In the genomic region with DNA sequence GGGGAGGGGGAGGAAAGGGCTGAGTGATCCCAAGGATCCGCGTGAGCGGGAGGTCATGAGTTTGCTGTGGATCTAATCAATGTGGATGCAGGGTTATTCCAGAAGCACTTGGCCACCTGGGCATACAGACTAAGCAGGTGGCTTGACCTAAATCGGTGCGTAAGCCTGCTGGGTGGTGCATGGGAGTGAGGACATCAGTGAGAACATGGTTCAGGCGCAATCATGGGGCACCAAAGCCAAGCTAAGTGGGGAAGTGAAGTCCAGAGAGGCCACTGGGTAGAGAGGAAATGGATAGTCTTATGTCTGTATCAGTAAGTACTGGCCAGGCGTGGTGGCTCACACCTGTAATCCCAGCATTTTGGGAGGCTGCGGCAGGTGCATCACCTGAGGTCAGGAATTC, we compare ENCODE assay signal across 29 cellular contexts. TPM values are rescaled to one million over a fixed set of nuclear protein-coding genes. Genes with fewer than 3 reads are reported as not detected.
DNase-seq lines count a peak whose midpoint lies in the region; ATAC-seq, FAIRE-seq and TF ChIP-seq lines count a peak whose summit lies in the region.
"Had no signal": no experiment of that assay in that cellular context is flagged by ENCODE, and none has a peak within 500 bp of the region (broad histone marks: within the 10 kb centered on the region; RNA-seq: fewer than 3 reads in every experiment).

No MANE protein-coding gene starts in this region.

- H3K36me3 ChIP-seq in DND-41 (ENCODE audit: insufficient read depth, low read length): peaks cover 40% of the 10 kb centered on the region
- no peaks in the 10 kb centered on the region for H3K36me3 ChIP-seq in pancreas
- H3K36me3 ChIP-seq: SJSA1 had no signal

- H3K4me3 Mint-ChIP-seq in stimulated activated effector memory CD8-positive, alpha-beta T cell treated with anti-CD3 and anti-CD28 coated beads, Interleukin-12 subunit alpha, Interleukin-12 subunit beta, amount 100 ng/mL, for 72 hours: no peak overlapping the region
- H3K4me3 Mint-ChIP-seq in activated CD8-positive, alpha-beta T cell treated with anti-CD3 and anti-CD28 coated beads, Interleukin-2, amount 10 ng/mL, durations not matched to agents 7 days and 5 days: no peak overlapping the region

- H3K27ac ChIP-seq in DND-41 (ENCODE audit: low read length) (peak overlapping the region; percentile 27; the same call in 1 of the 2 replicates), pancreas (no peak overlapping the region)
- H3K27ac ChIP-seq: SJSA1 had no signal

- no peaks in the 10 kb centered on the region for H3K9me3 Mint-ChIP-seq in stimulated activated effector memory CD8-positive, alpha-beta T cell treated with anti-CD3 and anti-CD28 coated beads, Interleukin-12 subunit alpha, Interleukin-12 subunit beta, amount 100 ng/mL, for 72 hours
- peaks cover 10% of the 10 kb centered on the region for H3K9me3 Mint-ChIP-seq in activated CD8-positive, alpha-beta T cell treated with anti-CD3 and anti-CD28 coated beads, Interleukin-2, amount 10 ng/mL, durations not matched to agents 7 days and 5 days (ENCODE audit: insufficient read depth)

- intact Hi-C loops in pancreas (cut with DNase I): no loop called here

- TF ChIP-seq CTCF in DND-41 (IDR thresholded peaks at IDR 0.05; ENCODE audit: borderline replicate concordance, extremely low read depth, low read length, poor library complexity, severe bottlenecking) (no peak), pancreas (IDR thresholded peaks at IDR 0.05) (no peak)

- DNase-seq in DND-41 (no peak), mesenteric fat pad (ENCODE audit: low spot score) (peak; percentile 59), pancreas (no peak), SIG-M5 (lab: John Stamatoyannopoulos, UW) (no peak)
- peak; percentile 35 for DNase-seq in activated CD8-positive, alpha-beta memory T cell treated with anti-CD3 and anti-CD28 coated beads, Interleukin-2, amount 50 U/mL, for 48 hours
- DNase-seq in stimulated activated effector memory CD8-positive, alpha-beta T cell treated with anti-CD3 and anti-CD28 coated beads, Interleukin-12 subunit alpha, Interleukin-12 subunit beta, amount 100 ng/mL, for 72 hours (ENCODE audit: low spot score in 2 of 2): no peak
- DNase-seq in activated CD8-positive, alpha-beta T cell treated with anti-CD3 and anti-CD28 coated beads, Interleukin-2, amount 10 ng/mL, durations not matched to agents 7 days and 5 days: no peak
- DNase-seq: 8988T, Kasumi-1, MV-4-11, NCI-H1105, NCI-H1436 treated with DMSO at 0.1 percent for 48 hours, NCI-H187 treated with DMSO at 0.1 percent for 48 hours, NCI-H2107, NCI-H524, NCI-H748 treated with DMSO at 0.1 percent for 48 hours, PC-3 had no signal

- H3K27ac Mint-ChIP-seq in stimulated activated effector memory CD8-positive, alpha-beta T cell treated with anti-CD3 and anti-CD28 coated beads, Interleukin-12 subunit alpha, Interleukin-12 subunit beta, amount 100 ng/mL, for 72 hours: peak overlapping the region; percentile 6
- H3K27ac Mint-ChIP-seq in activated CD8-positive, alpha-beta T cell treated with anti-CD3 and anti-CD28 coated beads, Interleukin-2, amount 10 ng/mL, durations not matched to agents 7 days and 5 days: no peak overlapping the region

- no peaks in the 10 kb centered on the region for H3K27me3 Mint-ChIP-seq in activated CD8-positive, alpha-beta T cell treated with anti-CD3 and anti-CD28 coated beads, Interleukin-2, amount 10 ng/mL, durations not matched to agents 7 days and 5 days (ENCODE audit: low read depth)

- H4K20me1 ChIP-seq in DND-41 (ENCODE audit: insufficient read depth, low read length): no peaks in the 10 kb centered on the region

- 77 to 80% methylated on average over 8 of the region's 8 CpGs for WGBS in pancreas, 2 donors

- ATAC-seq in DND-41 (ENCODE audit: insufficient read depth, low read depth): no peak
- no peak for ATAC-seq in stimulated activated effector memory CD8-positive, alpha-beta T cell treated with anti-CD3 and anti-CD28 coated beads, Interleukin-12 subunit alpha, Interleukin-12 subunit beta, amount 100 ng/mL, for 72 hours
- no peak for ATAC-seq in pancreas
- ATAC-seq in activated CD8-positive, alpha-beta T cell treated with anti-CD3 and anti-CD28 coated beads, Interleukin-2, amount 10 ng/mL, durations not matched to agents 7 days and 5 days: no peak
- no peak for ATAC-seq in HG03175 (IDR thresholded peaks at IDR 0.05; ENCODE audit: unreplicated experiment)
- ATAC-seq: HepG2, K562, PC-3, Right ventricle myocardium inferior had no signal

- CTCF ChIA-PET in activated CD8-positive, alpha-beta T cell treated with anti-CD3 and anti-CD28 coated beads, Interleukin-2, amount 10 ng/mL, durations not matched to agents 7 days and 5 days (lab: Charles Lee): no interaction called here

- FAIRE-seq in pancreas (lab: Jason Lieb, UNC): no peak
- FAIRE-seq: D721Med, HepG2, K562 had no signal

- POLR2A ChIA-PET in activated CD8-positive, alpha-beta T cell treated with anti-CD3 and anti-CD28 coated beads, Interleukin-2, amount 10 ng/mL, durations not matched to agents 7 days and 5 days (lab: Charles Lee): no interaction called here

- peaks cover 41% of the 10 kb centered on the region for H3K36me3 Mint-ChIP-seq in stimulated activated effector memory CD8-positive, alpha-beta T cell treated with anti-CD3 and anti-CD28 coated beads, Interleukin-12 subunit alpha, Interleukin-12 subunit beta, amount 100 ng/mL, for 72 hours
- peaks cover 38% of the 10 kb centered on the region for H3K36me3 Mint-ChIP-seq in activated CD8-positive, alpha-beta T cell treated with anti-CD3 and anti-CD28 coated beads, Interleukin-2, amount 10 ng/mL, durations not matched to agents 7 days and 5 days (ENCODE audit: low read depth)

- H3K9ac ChIP-seq in DND-41 (ENCODE audit: low read depth, low read length): no peak overlapping the region

- no peaks in the 10 kb centered on the region for H3K9me3 ChIP-seq in DND-41 (ENCODE audit: insufficient read depth, low read length, severe bottlenecking)
- H3K9me3 ChIP-seq in pancreas: no peaks in the 10 kb centered on the region
- H3K9me3 ChIP-seq: SJSA1 had no signal

- H3K4me1 ChIP-seq in DND-41 (ENCODE audit: insufficient read depth, low read length): no peaks in the 10 kb centered on the region
- no peaks in the 10 kb centered on the region for H3K4me1 ChIP-seq in pancreas
- H3K4me1 ChIP-seq: SJSA1 had no signal

- H3K4me3 ChIP-seq in DND-41 (ENCODE audit: low read depth in 1 of 2, low read length in 2 of 2): no peak overlapping the region
- H3K4me3 ChIP-seq in pancreas: no peak overlapping the region
- H3K4me3 ChIP-seq: K562, SJSA1 had no signal

- H3K27me3 ChIP-seq in DND-41 (ENCODE audit: insufficient read depth, low read length, poor library complexity): no peaks in the 10 kb centered on the region
- H3K27me3 ChIP-seq in pancreas: no peaks in the 10 kb centered on the region

- H3K79me2 ChIP-seq in DND-41 (ENCODE audit: insufficient read depth, low read length): no peaks in the 10 kb centered on the region

- no peaks in the 10 kb centered on the region for H3K4me1 Mint-ChIP-seq in stimulated activated effector memory CD8-positive, alpha-beta T cell treated with anti-CD3 and anti-CD28 coated beads, Interleukin-12 subunit alpha, Interleukin-12 subunit beta, amount 100 ng/mL, for 72 hours
- H3K4me1 Mint-ChIP-seq in activated CD8-positive, alpha-beta T cell treated with anti-CD3 and anti-CD28 coated beads, Interleukin-2, amount 10 ng/mL, durations not matched to agents 7 days and 5 days (ENCODE audit: low read depth): no peaks in the 10 kb centered on the region

- H2AFZ ChIP-seq in DND-41 (ENCODE audit: low read depth, low read length): no peak overlapping the region

- no peak overlapping the region for H3K4me2 ChIP-seq in DND-41 (ENCODE audit: insufficient read depth, low read length)

RNA-seq across cellular contexts. Expression of a gene that starts 18.9 kb away (rescaled TPM):
- total RNA-seq in mesenteric fat pad (not detected), pancreas (1 to 10 TPM; 3.9 to 7.7 (median 4.8) TPM)
- 1 to 10 TPM; 3.3 to 3.4 TPM for polyA plus RNA-seq in pancreas
- total RNA-seq in activated CD8-positive, alpha-beta T cell treated with anti-CD3 and anti-CD28 coated beads, Interleukin-2, amount 10 ng/mL, durations not matched to agents 7 days and 5 days: 1 to 10 TPM; 1.4 to 1.5 TPM
- total RNA-seq: Daoy, G401, H4, HepG2, HT1080, K562, M059J, SJSA1 had no signal
- polyA plus RNA-seq: BJ, HepG2, K562 had no signal

RNA-seq across cellular contexts. Expression of a gene that starts 49.4 kb away (rescaled TPM):
- total RNA-seq in mesenteric fat pad (1.6 TPM), pancreas (1 to 10 TPM in 1 of 6 donors, under 1 TPM in 3, not detected in 2; 0.16 to 1.1 (median 0.39) TPM)
- polyA plus RNA-seq in pancreas: under 1 TPM; 0.16 to 0.23 TPM
- total RNA-seq in activated CD8-positive, alpha-beta T cell treated with anti-CD3 and anti-CD28 coated beads, Interleukin-2, amount 10 ng/mL, durations not matched to agents 7 days and 5 days: 10 to 100 TPM; 18.3 to 20.7 TPM
- total RNA-seq: Daoy, G401, H4, HepG2, HT1080, M059J, PC-3, SJSA1 had no signal
- polyA plus RNA-seq: BJ, HepG2, K562 had no signal

RNA-seq across cellular contexts. Expression of a gene that starts 59.7 kb away (rescaled TPM):
- total RNA-seq in mesenteric fat pad: not detected
- under 1 TPM in 1 of 6 donors, not detected in 5; 0.28 TPM for total RNA-seq in pancreas
- not detected for polyA plus RNA-seq in pancreas
- total RNA-seq in activated CD8-positive, alpha-beta T cell treated with anti-CD3 and anti-CD28 coated beads, Interleukin-2, amount 10 ng/mL, durations not matched to agents 7 days and 5 days: not detected
- total RNA-seq: Daoy, G401, H4, HepG2, HT1080, K562, M059J, PC-3, Right ventricle myocardium inferior, SJSA1 had no signal
- polyA plus RNA-seq: BJ, HepG2, K562 had no signal

Comparison
In these comparisons a context has a peak if more than half of its experiments do, and no peak if none do; other contexts are left out.
1. DNase-seq: peak in activated CD8-positive, alpha-beta memory T cell treated with anti-CD3 and anti-CD28 coated beads, Interleukin-2, amount 50 U/mL, for 48 hours (single experiment) and mesenteric fat pad (single experiment); none in DND-41 (single experiment), stimulated activated effector memory CD8-positive, alpha-beta T cell treated with anti-CD3 and anti-CD28 coated beads, Interleukin-12 subunit alpha, Interleukin-12 subunit beta, amount 100 ng/mL, for 72 hours (0 of 2), pancreas (0 of 6), activated CD8-positive, alpha-beta T cell treated with anti-CD3 and anti-CD28 coated beads, Interleukin-2, amount 10 ng/mL, durations not matched to agents 7 days and 5 days (single experiment) and SIG-M5 (single experiment).